In genomic region chr5:172766287-172767104, GRCh38 we compare ENCODE assay signal across 1 cellular context.
A peak's percentile ranks its signal among the peaks of the same experiment; 100 is the strongest.
TF ChIP-seq lines count a peak whose summit lies in the region.

No MANE protein-coding gene starts in this region.

TF ChIP-seq in HepG2, 621 proteins besides CTCF, POLR2A, EP300 and RAD21 (continued from another document):
- no peak for TF ChIP-seq THAP8 (CRISPR knock-in tag; IDR thresholded peaks at IDR 0.05; ENCODE audit: borderline replicate concordance)
- peak; percentile 57; the same call in 1 of the 2 replicates for TF ChIP-seq ZBTB7B (CRISPR knock-in tag; IDR thresholded peaks at IDR 0.05)
- no peak for TF ChIP-seq NFIB (CRISPR knock-in tag; IDR thresholded peaks at IDR 0.05; ENCODE audit: borderline replicate concordance)
- no peak; the same call in 1 of the 2 replicates for TF ChIP-seq ZNF605 (CRISPR knock-in tag; IDR thresholded peaks at IDR 0.05)
- peak; percentile 37 for TF ChIP-seq MEIS2 (CRISPR knock-in tag; IDR thresholded peaks at IDR 0.05)
- peak; percentile 38; the same call in 1 of the 2 replicates for TF ChIP-seq ZNF710 (CRISPR knock-in tag; IDR thresholded peaks at IDR 0.05; ENCODE audit: borderline replicate concordance)
- TF ChIP-seq ISL2 (CRISPR knock-in tag; IDR thresholded peaks at IDR 0.05): peak; percentile 46; the same call in 1 of the 2 replicates
- 0 out of 2 replicates have a peak, but pooled peaks have one; percentile 25 for TF ChIP-seq RFX3 (CRISPR knock-in tag; IDR thresholded peaks at IDR 0.05)
- no peak for TF ChIP-seq E2F2 (CRISPR knock-in tag; IDR thresholded peaks at IDR 0.05; ENCODE audit: borderline replicate concordance)
- TF ChIP-seq NCOA2 (CRISPR knock-in tag; IDR thresholded peaks at IDR 0.05): peak; percentile 71
- TF ChIP-seq RNF219 (CRISPR knock-in tag; IDR thresholded peaks at IDR 0.05): no peak
- TF ChIP-seq HES4 (CRISPR knock-in tag; IDR thresholded peaks at IDR 0.05; ENCODE audit: borderline replicate concordance): 0 out of 2 replicates have a peak, but pooled peaks have one; percentile 32
- TF ChIP-seq AHDC1 (CRISPR knock-in tag; IDR thresholded peaks at IDR 0.05; ENCODE audit: borderline replicate concordance): peak; percentile 33; the same call in 1 of the 2 replicates
- TF ChIP-seq ZNF549 (CRISPR knock-in tag; IDR thresholded peaks at IDR 0.05): no peak
- 0 out of 2 replicates have a peak, but pooled peaks have one; percentile 26 for TF ChIP-seq ARNTL (CRISPR knock-in tag; IDR thresholded peaks at IDR 0.05)
- TF ChIP-seq KDM4B (CRISPR knock-in tag; IDR thresholded peaks at IDR 0.05): 0 out of 2 replicates have a peak, but pooled peaks have one; percentile 33
- no peak for TF ChIP-seq TFAP4 (IDR thresholded peaks at IDR 0.05; ENCODE audit: borderline replicate concordance, low read depth)
- no peak for TF ChIP-seq MNT (IDR thresholded peaks at IDR 0.05)
- TF ChIP-seq SIN3A (IDR thresholded peaks at IDR 0.05; ENCODE audit: borderline replicate concordance, low read depth, low read length): 0 out of 2 replicates have a peak, but pooled peaks have one; percentile 23
- TF ChIP-seq ZFP1 (CRISPR knock-in tag; IDR thresholded peaks at IDR 0.05): no peak
- TF ChIP-seq TEAD3 (CRISPR knock-in tag; optimal IDR thresholded peaks at IDR 0.05; ENCODE audit: borderline replicate concordance): peak; percentile 35
- TF ChIP-seq SOX13 (IDR thresholded peaks at IDR 0.05): no peak
- peak; percentile 35 to 75; a peak in 2 of 4 replicates for TF ChIP-seq SOX13 (CRISPR knock-in tag; conservative IDR thresholded peaks at IDR 0.05 in 1 of 2, IDR thresholded peaks at IDR 0.05 in 1 of 2)
- TF ChIP-seq ZNF615 (CRISPR knock-in tag; IDR thresholded peaks at IDR 0.05; ENCODE audit: borderline replicate concordance): no peak
- TF ChIP-seq ZNF281 (CRISPR knock-in tag; IDR thresholded peaks at IDR 0.05; ENCODE audit: borderline replicate concordance): peak; percentile 7; the same call in 1 of the 2 replicates
- peak; percentile 78; the same call in 1 of the 2 replicates for TF ChIP-seq ETV6 (CRISPR knock-in tag; conservative IDR thresholded peaks at IDR 0.05)
- TF ChIP-seq CBFB (CRISPR knock-in tag; IDR thresholded peaks at IDR 0.05): 0 out of 2 replicates have a peak, but pooled peaks have one; percentile 34
- TF ChIP-seq FOSL2 (CRISPR knock-in tag; IDR thresholded peaks at IDR 0.05): peak; percentile 72
- TF ChIP-seq ZNF430 (CRISPR knock-in tag; IDR thresholded peaks at IDR 0.05): peak; percentile 92; the same call in 1 of the 2 replicates
- TF ChIP-seq U2AF1 (optimal IDR thresholded peaks at IDR 0.05; ENCODE audit: low read depth, low read length): no peak
- peak; percentile 51 for TF ChIP-seq ZNF644 (CRISPR knock-in tag; IDR thresholded peaks at IDR 0.05; ENCODE audit: low read depth)
- TF ChIP-seq ZNF329 (CRISPR knock-in tag; IDR thresholded peaks at IDR 0.05; ENCODE audit: low read depth): no peak
- no peak for TF ChIP-seq LBX2 (CRISPR knock-in tag; IDR thresholded peaks at IDR 0.05; ENCODE audit: borderline replicate concordance)
- no peak; the same call in 1 of the 2 replicates for TF ChIP-seq ZFX (CRISPR knock-in tag; IDR thresholded peaks at IDR 0.05; ENCODE audit: low read depth)
- 0 out of 2 replicates have a peak, but pooled peaks have one; percentile 52 for TF ChIP-seq HIC2 (CRISPR knock-in tag; IDR thresholded peaks at IDR 0.05; ENCODE audit: low read depth)
- 0 out of 2 replicates have a peak, but pooled peaks have one; percentile 29 for TF ChIP-seq ATF3 (CRISPR knock-in tag; IDR thresholded peaks at IDR 0.05)
- peak; percentile 51; the same call in 1 of the 2 replicates for TF ChIP-seq ZNF614 (CRISPR knock-in tag; IDR thresholded peaks at IDR 0.05; ENCODE audit: borderline replicate concordance)
- TF ChIP-seq ZNF317 (CRISPR knock-in tag; IDR thresholded peaks at IDR 0.05): 0 out of 2 replicates have a peak, but pooled peaks have one; percentile 40
